Comparison of ENCODE assay signal across 20 cellular contexts in the genomic region with DNA sequence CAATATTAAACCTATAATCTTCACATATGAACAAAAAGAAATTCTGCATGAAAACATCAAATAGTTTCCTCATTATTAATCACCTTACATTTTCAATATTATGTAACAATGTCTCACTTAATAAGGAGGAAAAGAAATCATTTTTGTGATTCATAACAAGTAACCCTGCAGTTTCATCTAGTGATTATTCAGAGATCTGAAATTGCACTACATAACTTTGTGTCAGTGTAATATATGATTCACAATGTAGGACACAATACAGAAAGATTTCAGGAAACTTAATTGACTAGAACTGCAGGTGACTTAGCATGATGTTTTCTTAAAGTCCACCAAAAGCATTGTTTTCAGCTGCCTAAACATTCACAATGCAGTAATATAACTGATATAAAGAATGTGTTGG.
"Had no signal": no experiment of that assay in that cellular context is flagged by ENCODE, and none has a peak within 500 bp of the region (broad histone marks: within the 10 kb centered on the region; RNA-seq: fewer than 3 reads in every experiment).

No MANE protein-coding gene starts in this region.

- H3K27me3 ChIP-seq: dorsolateral prefrontal cortex, right lobe of liver, stomach had no signal

- DNase-seq: activated CD4-positive, alpha-beta T cell treated with anti-CD3 and anti-CD28 coated beads, Interleukin-2, amount 50 U/mL, for 1 hour; activated CD4-positive, CD25-positive, alpha-beta regulatory T cell treated with anti-CD3 and anti-CD28 coated beads, Interleukin-2, amount 50 U/mL, for 72 hours; activated CD8-positive, alpha-beta memory T cell treated with anti-CD3 and anti-CD28 coated beads, Interleukin-2, amount 50 U/mL, for 4 hours; activated naive CD4-positive, alpha-beta T cell treated with anti-CD3 and anti-CD28 coated beads, Interleukin-2, amount 50 U/mL, for 16 hours; activated T-cell treated with anti-CD3 and anti-CD28 coated beads, Interleukin-2, amount 50 U/mL, for 4 hours; dorsolateral prefrontal cortex; immature natural killer cell; kidney glomerular epithelial cell; left ventricle myocardium superior; mesenchymal stem cell; mucosa of descending colon; naive B cell; psoas muscle; right lobe of liver; stimulated activated CD4-positive, alpha-beta T cell treated with anti-CD3 and anti-CD28 coated beads, Interleukin-4, amount 100 ng/mL, for 1 hour; stomach; T1000; trophoblast cell had no signal

- H3K27ac ChIP-seq: dorsolateral prefrontal cortex, psoas muscle, right lobe of liver, stomach, VCaP had no signal

- ATAC-seq: activated T-cell treated with anti-CD3 and anti-CD28 coated beads, Interleukin-2, amount 50 U/mL, for 4 hours; left ventricle myocardium superior; mucosa of descending colon; psoas muscle; right lobe of liver had no signal

- H3K9me3 ChIP-seq: mucosa of descending colon, psoas muscle, right lobe of liver, stomach had no signal

- H3K4me3 ChIP-seq: dorsolateral prefrontal cortex, mucosa of descending colon, psoas muscle, right lobe of liver, smooth muscle cell, stomach had no signal

- H3K4me2 ChIP-seq: smooth muscle cell had no signal

- H3K36me3 ChIP-seq: right lobe of liver, stomach had no signal

- H3K4me1 ChIP-seq: psoas muscle, stomach had no signal
